ENCODE assay signal across 1 cellular context in genomic region chr11:68303982-68304780, GRCh38.
TF ChIP-seq lines count a peak whose summit lies in the region.

No MANE protein-coding gene starts in this region.

TF ChIP-seq in HepG2, 621 proteins besides CTCF, POLR2A, EP300 and RAD21:
- no peak for TF ChIP-seq ZBTB42 (CRISPR knock-in tag; IDR thresholded peaks at IDR 0.05)
- no peak for TF ChIP-seq ZFP36L2 (CRISPR knock-in tag; IDR thresholded peaks at IDR 0.05)
- no peak for TF ChIP-seq ZNF34 (CRISPR knock-in tag; IDR thresholded peaks at IDR 0.05; ENCODE audit: borderline replicate concordance)
- 0 out of 2 replicates have a peak, but pooled peaks have one; percentile 29 for TF ChIP-seq ZNF274 (CRISPR knock-in tag; IDR thresholded peaks at IDR 0.05)
- peak; percentile 24 for TF ChIP-seq AGO2 (optimal IDR thresholded peaks at IDR 0.05; ENCODE audit: low read depth, low read length)
- no peak for TF ChIP-seq FOXC1 (CRISPR knock-in tag; IDR thresholded peaks at IDR 0.05; ENCODE audit: borderline replicate concordance)
- no peak for TF ChIP-seq CREM (IDR thresholded peaks at IDR 0.05)
- no peak for TF ChIP-seq CREM (CRISPR knock-in tag; IDR thresholded peaks at IDR 0.05)
- no peak for TF ChIP-seq ZUFSP (CRISPR knock-in tag; IDR thresholded peaks at IDR 0.05; ENCODE audit: borderline replicate concordance)
- peak; percentile 35 for TF ChIP-seq ZNF687 (CRISPR knock-in tag; IDR thresholded peaks at IDR 0.05)
- TF ChIP-seq GPN1 (CRISPR knock-in tag; IDR thresholded peaks at IDR 0.05; ENCODE audit: borderline replicate concordance): no peak
TF ChIP-seq in HepG2: peak in this region for 3.
